23 cellular contexts compared by ENCODE assay signal in the genomic region with DNA sequence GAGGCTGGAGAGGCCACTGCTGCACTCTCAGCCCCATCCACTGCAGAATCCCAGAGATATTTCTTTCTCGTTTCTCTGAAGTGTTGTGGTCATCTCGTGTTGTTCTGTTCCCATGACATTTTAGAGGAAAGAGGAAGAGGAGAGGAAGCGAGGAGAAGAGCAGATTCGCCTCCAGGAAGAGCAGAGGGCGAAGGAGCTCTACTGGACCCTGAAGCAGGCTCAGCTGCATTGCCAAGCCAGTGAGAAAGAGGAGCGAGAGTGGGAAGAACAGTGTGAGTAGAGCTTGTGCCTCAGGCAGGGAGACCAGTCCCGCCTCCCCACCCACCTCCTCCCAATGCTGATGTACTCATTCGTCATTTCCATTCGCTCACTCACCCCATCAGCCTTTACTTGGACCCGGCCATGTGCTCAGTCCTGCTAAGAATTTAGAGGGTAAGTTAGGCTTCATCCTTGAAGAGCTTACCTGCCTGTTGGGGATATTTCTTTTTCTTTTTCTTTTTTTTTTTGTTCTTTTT. TPM values are rescaled to one million over a fixed set of nuclear protein-coding genes. Genes with fewer than 3 reads are reported as not detected.
DNase-seq lines count a peak whose midpoint lies in the region; ATAC-seq and TF ChIP-seq lines count a peak whose summit lies in the region.
"Had no signal": no experiment of that assay in that cellular context is flagged by ENCODE, and none has a peak within 500 bp of the region (broad histone marks: within the 10 kb centered on the region; RNA-seq: fewer than 3 reads in every experiment).

No MANE protein-coding gene starts in this region.

- no peaks in the 10 kb centered on the region for H3K36me3 Mint-ChIP-seq in activated CD4-positive, alpha-beta memory T cell treated with anti-CD3 and anti-CD28 coated beads for 36 hours
- H3K36me3 Mint-ChIP-seq: IgD-negative memory B cell had no signal

- no peaks in the 10 kb centered on the region for H3K9me3 Mint-ChIP-seq in activated CD4-positive, alpha-beta memory T cell treated with anti-CD3 and anti-CD28 coated beads for 36 hours
- H3K9me3 Mint-ChIP-seq: CD4-positive, alpha-beta T cell; IgD-negative memory B cell had no signal

- intact Hi-C loops in sigmoid colon (cut with DNase I), result no loop called here
- intact Hi-C loops in activated CD4-positive, alpha-beta memory T cell treated with anti-CD3 and anti-CD28 coated beads for 36 hours (cut with micrococcal nuclease), result no loop called here

- H3K27ac ChIP-seq in BLaER1, result 0 out of 2 replicates have a peak overlapping the region, but pooled peaks have one; percentile 24
- no peak overlapping the region for H3K27ac ChIP-seq in coronary artery
- H3K27ac ChIP-seq in sigmoid colon, result no peak overlapping the region
- H3K27ac ChIP-seq: Peyer's patch had no signal

- H3K4me1 ChIP-seq in BLaER1, result peaks cover 30% of the 10 kb centered on the region
- H3K4me1 ChIP-seq in sigmoid colon, result no peaks in the 10 kb centered on the region
- H3K4me1 ChIP-seq: Peyer's patch had no signal

- H3K36me3 ChIP-seq in BLaER1, result peaks cover 85% of the 10 kb centered on the region
- no peaks in the 10 kb centered on the region for H3K36me3 ChIP-seq in sigmoid colon
- H3K36me3 ChIP-seq: Peyer's patch had no signal

- POLR2A ChIA-PET in activated CD4-positive, alpha-beta memory T cell treated with anti-CD3 and anti-CD28 coated beads for 36 hours (lab: Charles Lee), result no interaction called here

- no peak for TF ChIP-seq CTCF in coronary artery (IDR thresholded peaks at IDR 0.05)
- no peak for TF ChIP-seq CTCF in sigmoid colon (IDR thresholded peaks at IDR 0.05)

- H4K20me1 ChIP-seq in BLaER1, result no peaks in the 10 kb centered on the region

- DNase-seq in ELR (ENCODE audit: low read depth) (peak; percentile 8), coronary artery (ENCODE audit: low spot score) (peak; percentile 22), sigmoid colon (peak; percentile 34), NCI-H2196 treated with DMSO at 0.1 percent for 48 hours (lab: John Stamatoyannopoulos, UW; ENCODE audit: unreplicated experiment) (no peak)
- no peak for DNase-seq in activated CD4-positive, alpha-beta memory T cell treated with anti-CD3 and anti-CD28 coated beads for 36 hours
- DNase-seq: CD4-positive, alpha-beta T cell; COR-L47; DMS 273 treated with DMSO at 0.1 percent for 48 hours; DND-41; GDM1; NCI-H1417; NCI-H1694 treated with DMSO at 0.1 percent for 48 hours; NCI-H2081 treated with DMSO at 0.1 percent for 48 hours; NCI-H2171 treated with DMSO at 0.1 percent for 48 hours; NCI-H446; NCI-H526; Peyer's patch had no signal

- no peak for TF ChIP-seq POLR2A in sigmoid colon (IDR thresholded peaks at IDR 0.05)

- H3K4me3 ChIP-seq in BLaER1 (no peak overlapping the region), coronary artery (no peak overlapping the region), sigmoid colon (no peak overlapping the region)
- H3K4me3 ChIP-seq: Peyer's patch had no signal

- CTCF ChIA-PET in activated CD4-positive, alpha-beta memory T cell treated with anti-CD3 and anti-CD28 coated beads for 36 hours (lab: Charles Lee), result interaction anchor here (0.7 to 1.3 kb wide), 4 partner anchors 8 to 144 kb away, joined by 3 to 5 read pairs (median 4); no protein-coding TSS in a partner anchor

- 89 to 92% methylated on average over 10 of the region's 10 CpGs for WGBS in sigmoid colon, 2 donors

- no peak for TF ChIP-seq EP300 in sigmoid colon (IDR thresholded peaks at IDR 0.05)

- peak overlapping the region; percentile 17; the same call in 1 of the 2 replicates for H3K4me2 ChIP-seq in BLaER1

- no peak overlapping the region for H3K9ac ChIP-seq in BLaER1

- H3K27me3 ChIP-seq in BLaER1, result no peaks in the 10 kb centered on the region
- peaks cover 0 to 2% (median 0%) of the 10 kb centered on the region in 3 donors for H3K27me3 ChIP-seq in sigmoid colon
- H3K27me3 ChIP-seq: Peyer's patch had no signal

- no peaks in the 10 kb centered on the region for H3K27me3 Mint-ChIP-seq in activated CD4-positive, alpha-beta memory T cell treated with anti-CD3 and anti-CD28 coated beads for 36 hours
- H3K27me3 Mint-ChIP-seq: B cell; CD4-positive, alpha-beta T cell had no signal

- H3K9me3 ChIP-seq in BLaER1, result peaks cover 43% of the 10 kb centered on the region
- peaks cover 0 to 3% (median 0%) of the 10 kb centered on the region in 4 donors for H3K9me3 ChIP-seq in sigmoid colon
- H3K9me3 ChIP-seq: Peyer's patch had no signal

- no peak overlapping the region for H3K27ac Mint-ChIP-seq in activated CD4-positive, alpha-beta memory T cell treated with anti-CD3 and anti-CD28 coated beads for 36 hours
- H3K27ac Mint-ChIP-seq: B cell; CD4-positive, alpha-beta T cell; IgD-negative memory B cell had no signal

- no peaks in the 10 kb centered on the region for H3K4me1 Mint-ChIP-seq in activated CD4-positive, alpha-beta memory T cell treated with anti-CD3 and anti-CD28 coated beads for 36 hours (ENCODE audit: low read depth)

- H3K4me3 Mint-ChIP-seq in activated CD4-positive, alpha-beta memory T cell treated with anti-CD3 and anti-CD28 coated beads for 36 hours, result no peak overlapping the region
- H3K4me3 Mint-ChIP-seq: B cell; CD4-positive, alpha-beta T cell had no signal

- no peak for ATAC-seq in SK-N-SH treated with all-trans-retinoic acid at 6 μM for 48 hours
- ATAC-seq: HCT116 had no signal

TF ChIP-seq in SK-N-SH treated with all-trans-retinoic acid at 6 μM for 48 hours, 23 proteins besides CTCF, POLR2A, EP300 and RAD21:
- no peak for TF ChIP-seq ISL1 (CRISPR knock-in tag; IDR thresholded peaks at IDR 0.05)

RNA-seq across cellular contexts. Expression of gene SH2D4B, which starts 50.9 kb away (rescaled TPM):
- total RNA-seq in sigmoid colon, result under 1 TPM in 1 of 4 donors, not detected in 3; 0.33 TPM
- polyA plus RNA-seq in sigmoid colon, result under 1 TPM in 1 of 3 donors, not detected in 2; 0.06 TPM
- total RNA-seq in activated CD4-positive, alpha-beta memory T cell treated with anti-CD3 and anti-CD28 coated beads for 36 hours, result under 1 TPM in 1 of 2 experiments, not detected in 1; 0.12 TPM
- total RNA-seq: MCF 10A, Peyer's patch had no signal
- polyA plus RNA-seq: IgD-negative memory B cell had no signal

Comparison
In these comparisons a context has a peak if more than half of its experiments do, and no peak if none do; other contexts are left out.
1. DNase-seq: peak in ELR (single experiment), coronary artery (single experiment) and sigmoid colon (single experiment); none in activated CD4-positive, alpha-beta memory T cell treated with anti-CD3 and anti-CD28 coated beads for 36 hours (single experiment) and NCI-H2196 treated with DMSO at 0.1 percent for 48 hours (single experiment).